9 cellular contexts compared by ENCODE assay signal in the genomic region with DNA sequence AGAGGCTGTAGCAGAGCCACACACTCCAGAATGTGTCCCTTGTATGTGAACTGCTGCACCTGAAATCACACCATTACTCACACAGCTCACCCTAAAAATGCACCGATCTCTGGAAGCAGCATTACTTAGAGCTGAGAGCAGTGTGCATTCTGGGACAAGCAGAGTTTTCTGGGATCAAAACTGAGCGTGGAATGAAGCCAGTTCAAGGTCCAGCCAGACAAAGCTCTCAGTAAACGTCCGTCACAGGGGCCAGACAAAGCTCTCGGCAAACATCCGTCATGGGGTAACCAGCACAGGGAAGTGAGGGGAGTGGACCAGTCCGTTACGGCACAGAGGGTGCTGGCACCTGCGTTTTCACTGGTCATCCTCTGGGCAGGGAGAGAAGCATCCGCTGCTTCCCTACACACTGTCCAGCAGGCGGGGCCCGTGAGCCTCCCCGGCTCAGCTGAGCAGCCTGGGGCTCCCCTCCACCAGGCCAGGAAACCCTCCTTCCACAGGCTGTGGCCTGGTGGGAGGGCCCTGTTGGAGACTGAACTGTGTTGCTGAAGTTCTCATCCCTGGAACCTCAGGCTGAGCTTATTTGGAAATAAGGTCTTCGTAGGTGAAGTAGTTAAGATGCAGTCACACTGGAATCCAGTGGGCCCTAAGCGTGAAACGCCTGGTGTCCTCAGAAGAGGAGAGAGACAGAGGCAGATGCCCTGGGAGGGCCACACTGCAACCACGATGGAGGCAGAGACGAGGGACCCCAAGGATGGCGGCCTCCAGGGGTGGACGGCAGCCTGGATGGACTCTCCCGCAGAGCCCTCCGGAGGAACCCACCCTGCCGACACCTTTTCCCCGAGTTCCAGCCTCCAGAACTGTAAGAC.
A peak's percentile ranks its signal among the peaks of the same experiment; 100 is the strongest.
DNase-seq lines count a peak whose midpoint lies in the region; ATAC-seq and TF ChIP-seq lines count a peak whose summit lies in the region.
"Had no signal": no experiment of that assay in that cellular context is flagged by ENCODE, and none has a peak within 500 bp of the region (broad histone marks: within the 10 kb centered on the region; RNA-seq: fewer than 3 reads in every experiment).

No MANE protein-coding gene starts in this region.

- no peak overlapping the region; the same call in 1 of the 2 replicates for H3K4me2 ChIP-seq in HCT116 (ENCODE audit: low read length)

- H3K4me1 ChIP-seq in HCT116 (ENCODE audit: control insufficient read depth in 1 of 2, insufficient read depth in 2 of 2, low read length in 2 of 2), result no peaks in the 10 kb centered on the region

- DNase-seq in AG10803 (ENCODE audit: low read depth), result peak; percentile 1
- no peak for DNase-seq in HCT116 (ENCODE audit: low read depth, low spot score)
- peak; percentile 68 for DNase-seq in medulla oblongata (ENCODE audit: extremely low spot score)
- DNase-seq in ACHN, result no peak
- DNase-seq in NCI-H510A treated with DMSO at 0.1 percent for 48 hours (lab: John Stamatoyannopoulos, UW), result no peak
- DNase-seq: activated CD4-positive, alpha-beta T cell treated with anti-CD3 and anti-CD28 coated beads, Interleukin-2, amount 50 U/mL, for 4 hours had no signal

- intact Hi-C loops in HCT116 (cut with micrococcal nuclease), result no loop called here

- no peaks in the 10 kb centered on the region for H3K27me3 ChIP-seq in HCT116 (ENCODE audit: insufficient read depth, low read length)

- no TSS peak for BruUV-seq in HCT116 (replicated peaks; lab: Mats Ljungman, UMichigan)

- H3K9me2 ChIP-seq in HCT116 (ENCODE audit: insufficient read depth), result no peaks in the 10 kb centered on the region

- in situ Hi-C loops in ACHN (cut with HindIII; ENCODE audit: low pct_ligation_motif_present, low pct_unique_long_range_greater_than_20kb, low sequenced_read_pairs), result no loop called here

- TF ChIP-seq CTCF in AG10803 (conservative IDR thresholded peaks at IDR 0.05; ENCODE audit: low read length) (peak; percentile 25), HCT116 (IDR thresholded peaks at IDR 0.05 in 2 of 3, conservative IDR thresholded peaks at IDR 0.05 in 1 of 3; ENCODE audit: borderline replicate concordance in 1 of 3, insufficient read depth in 1 of 3, low read depth in 2 of 3, low read length in 2 of 3) (peak; percentile 34 to 86 (median 67); a peak in 5 of 6 replicates)

- peak; percentile 47 for TF ChIP-seq RAD21 in HCT116 (IDR thresholded peaks at IDR 0.05; ENCODE audit: low read depth)

- TF ChIP-seq POLR2A in HCT116 (IDR thresholded peaks at IDR 0.05; ENCODE audit: borderline replicate concordance, extremely low read depth, insufficient read depth, insufficient read length), result no peak

- RAD21 ChIA-PET in HCT116 (lab: Charles Lee; ENCODE audit: low non-redundant PET in 1 of 2, low total read pairs in 2 of 2, uncharacterized antibody in 2 of 2, unreplicated experiment in 2 of 2), result no interaction called here

- POLR2A ChIA-PET in HCT116 (lab: Charles Lee), result no interaction called here

- no peaks in the 10 kb centered on the region for H3K36me3 ChIP-seq in HCT116 (ENCODE audit: control insufficient read depth in 1 of 2, insufficient read depth in 2 of 2, low read length in 2 of 2)

- H4K20me1 ChIP-seq in HCT116 (ENCODE audit: insufficient read depth), result no peaks in the 10 kb centered on the region

- no peaks in the 10 kb centered on the region for H3K79me2 ChIP-seq in HCT116 (ENCODE audit: insufficient read depth, low read length)

- H3K27ac ChIP-seq in HCT116 (ENCODE audit: low read depth, low read length) (no peak overlapping the region), angular gyrus (ENCODE audit: low read depth, low read length) (peak overlapping the region; percentile 89)

- H3K9ac ChIP-seq in HCT116 (ENCODE audit: low read length), result no peak overlapping the region

- H3K4me3 ChIP-seq in AG10803 (ENCODE audit: low read length) (no peak overlapping the region), HCT116 (replicated peaks in 1 of 2; ENCODE audit: low read depth in 1 of 2, low read length in 2 of 2) (no peak overlapping the region)

- peak; percentile 98 for ATAC-seq in HCT116
- ATAC-seq in GM18502 (IDR thresholded peaks at IDR 0.05; ENCODE audit: poor library complexity, unreplicated experiment), result no peak
- ATAC-seq in GM21447 (IDR thresholded peaks at IDR 0.05; ENCODE audit: unreplicated experiment), result no peak

- no peaks in the 10 kb centered on the region for H3K9me3 ChIP-seq in HCT116 (ENCODE audit: control insufficient read depth in 1 of 2, insufficient read depth in 1 of 2, low read depth in 1 of 2, low read length in 2 of 2)

- H2AFZ ChIP-seq in HCT116 (ENCODE audit: low read depth, low read length, poor library complexity, severe bottlenecking), result no peak overlapping the region

- CTCF ChIA-PET in HCT116 (lab: Charles Lee), result interaction anchor here (1.2 to 1.4 kb wide), 3 partner anchors 8 to 361 kb away, joined by 4 to 14 read pairs (median 5); no protein-coding TSS in a partner anchor

TF ChIP-seq in HCT116, 20 proteins besides CTCF, POLR2A, EP300 and RAD21:
- TF ChIP-seq TCF7L2 (IDR thresholded peaks at IDR 0.05; ENCODE audit: borderline replicate concordance, extremely low read depth, insufficient read depth, insufficient read length), result no peak
- TF ChIP-seq ZFX (IDR thresholded peaks at IDR 0.05), result no peak
- no peak for TF ChIP-seq CBX3 (IDR thresholded peaks at IDR 0.05; ENCODE audit: low read depth)
- TF ChIP-seq JUND (IDR thresholded peaks at IDR 0.05), result no peak
- TF ChIP-seq ELF1 (IDR thresholded peaks at IDR 0.05; ENCODE audit: borderline replicate concordance, low read depth), result no peak
- TF ChIP-seq, protein P1, sequence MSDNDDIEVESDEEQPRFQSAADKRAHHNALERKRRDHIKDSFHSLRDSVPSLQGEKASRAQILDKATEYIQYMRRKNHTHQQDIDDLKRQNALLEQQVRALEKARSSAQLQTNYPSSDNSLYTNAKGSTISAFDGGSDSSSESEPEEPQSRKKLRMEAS (IDR thresholded peaks at IDR 0.05), result no peak
- no peak for TF ChIP-seq SP1 (IDR thresholded peaks at IDR 0.05; ENCODE audit: low read depth)
- TF ChIP-seq POLR2AphosphoS5 (IDR thresholded peaks at IDR 0.05; ENCODE audit: low read depth, low read length), result no peak
- no peak for TF ChIP-seq SIN3A (IDR thresholded peaks at IDR 0.05; ENCODE audit: low read depth)
- TF ChIP-seq EZH2 (IDR thresholded peaks at IDR 0.05), result no peak
- no peak for TF ChIP-seq CEBPB (IDR thresholded peaks at IDR 0.05; ENCODE audit: low read depth)
- TF ChIP-seq, protein P2, sequence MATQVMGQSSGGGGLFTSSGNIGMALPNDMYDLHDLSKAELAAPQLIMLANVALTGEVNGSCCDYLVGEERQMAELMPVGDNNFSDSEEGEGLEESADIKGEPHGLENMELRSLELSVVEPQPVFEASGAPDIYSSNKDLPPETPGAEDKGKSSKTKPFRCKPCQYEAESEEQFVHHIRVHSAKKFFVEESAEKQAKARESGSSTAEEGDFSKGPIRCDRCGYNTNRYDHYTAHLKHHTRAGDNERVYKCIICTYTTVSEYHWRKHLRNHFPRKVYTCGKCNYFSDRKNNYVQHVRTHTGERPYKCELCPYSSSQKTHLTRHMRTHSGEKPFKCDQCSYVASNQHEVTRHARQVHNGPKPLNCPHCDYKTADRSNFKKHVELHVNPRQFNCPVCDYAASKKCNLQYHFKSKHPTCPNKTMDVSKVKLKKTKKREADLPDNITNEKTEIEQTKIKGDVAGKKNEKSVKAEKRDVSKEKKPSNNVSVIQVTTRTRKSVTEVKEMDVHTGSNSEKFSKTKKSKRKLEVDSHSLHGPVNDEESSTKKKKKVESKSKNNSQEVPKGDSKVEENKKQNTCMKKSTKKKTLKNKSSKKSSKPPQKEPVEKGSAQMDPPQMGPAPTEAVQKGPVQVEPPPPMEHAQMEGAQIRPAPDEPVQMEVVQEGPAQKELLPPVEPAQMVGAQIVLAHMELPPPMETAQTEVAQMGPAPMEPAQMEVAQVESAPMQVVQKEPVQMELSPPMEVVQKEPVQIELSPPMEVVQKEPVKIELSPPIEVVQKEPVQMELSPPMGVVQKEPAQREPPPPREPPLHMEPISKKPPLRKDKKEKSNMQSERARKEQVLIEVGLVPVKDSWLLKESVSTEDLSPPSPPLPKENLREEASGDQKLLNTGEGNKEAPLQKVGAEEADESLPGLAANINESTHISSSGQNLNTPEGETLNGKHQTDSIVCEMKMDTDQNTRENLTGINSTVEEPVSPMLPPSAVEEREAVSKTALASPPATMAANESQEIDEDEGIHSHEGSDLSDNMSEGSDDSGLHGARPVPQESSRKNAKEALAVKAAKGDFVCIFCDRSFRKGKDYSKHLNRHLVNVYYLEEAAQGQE (IDR thresholded peaks at IDR 0.05; ENCODE audit: low read depth), result no peak
- TF ChIP-seq, protein P3, sequence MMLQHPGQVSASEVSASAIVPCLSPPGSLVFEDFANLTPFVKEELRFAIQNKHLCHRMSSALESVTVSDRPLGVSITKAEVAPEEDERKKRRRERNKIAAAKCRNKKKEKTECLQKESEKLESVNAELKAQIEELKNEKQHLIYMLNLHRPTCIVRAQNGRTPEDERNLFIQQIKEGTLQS (IDR thresholded peaks at IDR 0.05), result no peak
- no peak for TF ChIP-seq ZNF274 (IDR thresholded peaks at IDR 0.05; ENCODE audit: low read depth, low read length)
- TF ChIP-seq EGR1 (IDR thresholded peaks at IDR 0.05; ENCODE audit: low read depth), result no peak
- TF ChIP-seq YY1 (IDR thresholded peaks at IDR 0.05; ENCODE audit: extremely low read depth, insufficient replicate concordance, low read depth, low read length), result no peak
- TF ChIP-seq FOSL1 (IDR thresholded peaks at IDR 0.05; ENCODE audit: low read depth), result no peak

Comparison
In these comparisons a context has a peak if more than half of its experiments do, and no peak if none do; other contexts are left out.
1. DNase-seq: peak in AG10803 (single experiment) and medulla oblongata (single experiment); none in HCT116 (single experiment), ACHN (single experiment) and NCI-H510A treated with DMSO at 0.1 percent for 48 hours (single experiment).